Comparison of ENCODE assay signal across 1 cellular context in the genomic region with DNA sequence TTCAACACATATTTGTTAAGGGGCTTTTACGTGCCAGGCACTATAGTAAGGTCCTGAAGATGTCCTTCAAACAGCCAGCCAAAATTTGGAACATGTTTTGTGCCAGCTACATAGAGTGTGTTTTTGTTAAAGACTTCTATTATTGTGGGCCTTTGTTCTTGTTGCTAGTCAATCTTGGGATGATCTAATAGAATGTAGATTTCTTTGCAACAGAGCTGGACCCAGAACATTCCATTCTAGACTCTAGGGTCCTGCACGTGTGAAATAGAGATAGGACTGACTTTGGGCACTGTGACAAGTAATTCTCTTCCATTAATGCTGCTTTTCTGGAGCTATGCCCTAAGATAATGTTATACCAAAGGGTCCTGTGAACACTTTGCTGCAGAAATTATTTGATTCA.
TF ChIP-seq lines count a peak whose summit lies in the region.

No MANE protein-coding gene starts in this region.

TF ChIP-seq in HCT116, 20 proteins besides CTCF, POLR2A, EP300 and RAD21 (continued from another document):
- TF ChIP-seq, protein P1, sequence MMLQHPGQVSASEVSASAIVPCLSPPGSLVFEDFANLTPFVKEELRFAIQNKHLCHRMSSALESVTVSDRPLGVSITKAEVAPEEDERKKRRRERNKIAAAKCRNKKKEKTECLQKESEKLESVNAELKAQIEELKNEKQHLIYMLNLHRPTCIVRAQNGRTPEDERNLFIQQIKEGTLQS (IDR thresholded peaks at IDR 0.05): no peak
